ENCODE assay signal across 16 cellular contexts in the genomic region with DNA sequence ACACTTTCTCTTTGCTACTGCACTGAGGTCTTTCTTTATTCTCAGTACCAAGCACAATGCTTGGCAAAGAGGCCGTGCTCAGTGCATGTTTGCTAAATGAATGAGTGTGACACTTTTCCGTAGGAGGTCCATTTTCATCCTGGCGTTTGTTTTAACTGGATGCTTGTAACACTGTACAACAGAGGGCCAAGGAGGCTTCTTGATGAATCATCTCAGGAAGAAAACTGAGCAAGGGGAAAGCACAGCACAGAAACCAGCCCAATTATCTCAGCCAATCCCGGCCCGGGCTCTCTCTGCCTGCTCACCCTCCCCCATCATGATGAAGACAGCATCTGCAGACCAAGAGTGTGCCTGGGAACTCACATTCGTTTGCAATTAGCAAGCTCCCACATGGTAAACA.
DNase-seq lines count a peak whose midpoint lies in the region; ATAC-seq and TF ChIP-seq lines count a peak whose summit lies in the region.
"Had no signal": no experiment of that assay in that cellular context is flagged by ENCODE, and none has a peak within 500 bp of the region (broad histone marks: within the 10 kb centered on the region; RNA-seq: fewer than 3 reads in every experiment).

No MANE protein-coding gene starts in this region.

- no peaks in the 10 kb centered on the region for H3K36me3 ChIP-seq in GM23338 (ENCODE audit: insufficient read depth)
- no peaks in the 10 kb centered on the region for H3K36me3 ChIP-seq in ovary
- H3K36me3 ChIP-seq in effector memory CD4-positive, alpha-beta T cell (ENCODE audit: control insufficient read depth, insufficient read depth, low read length) = no peaks in the 10 kb centered on the region

- H3K4me3 ChIP-seq in GM23338 (no peak overlapping the region), ovary (no peak overlapping the region)
- no peak overlapping the region for H3K4me3 ChIP-seq in effector memory CD4-positive, alpha-beta T cell (ENCODE audit: insufficient read depth, low read depth, low read length, poor library complexity, severe bottlenecking)

- intact Hi-C loops in ovary (cut with DNase I) = no loop called here
- intact Hi-C loops in activated CD4-positive, alpha-beta memory T cell treated with anti-CD3 and anti-CD28 coated beads for 36 hours (cut with micrococcal nuclease) = no loop called here

- H3K4me1 ChIP-seq in GM23338 (ENCODE audit: insufficient read depth) (peaks cover 15% of the 10 kb centered on the region), ovary (ENCODE audit: insufficient read depth) (no peaks in the 10 kb centered on the region)
- no peaks in the 10 kb centered on the region for H3K4me1 ChIP-seq in effector memory CD4-positive, alpha-beta T cell (ENCODE audit: control insufficient read depth, insufficient read depth, low read length, poor library complexity, severe bottlenecking)

- no peaks in the 10 kb centered on the region for H3K79me2 ChIP-seq in GM23338 (replicated peaks; ENCODE audit: insufficient read depth)

- WGBS in ovary, 3 donors = 32 to 39% (median 33%) methylated on average over 6 of the region's 6 CpGs

- ATAC-seq in GM23338 = peak; percentile 64
- ATAC-seq: HepG2; stimulated activated naive CD8-positive, alpha-beta T cell treated with anti-CD3 and anti-CD28 coated beads, Interleukin-15, Interleukin-2, amounts not matched to agents 100 U/mL and 50 U/mL, for 24 hours had no signal

- peaks cover 23% of the 10 kb centered on the region for H3K4me1 Mint-ChIP-seq in GM23338
- H3K4me1 Mint-ChIP-seq in brain = peaks cover 31% of the 10 kb centered on the region
- no peaks in the 10 kb centered on the region for H3K4me1 Mint-ChIP-seq in activated CD4-positive, alpha-beta memory T cell treated with anti-CD3 and anti-CD28 coated beads for 36 hours (ENCODE audit: low read depth)
- H3K4me1 Mint-ChIP-seq: B cell had no signal

- POLR2A ChIA-PET in activated CD4-positive, alpha-beta memory T cell treated with anti-CD3 and anti-CD28 coated beads for 36 hours (lab: Charles Lee) = no interaction called here

- peak overlapping the region; percentile 59; the same call in 1 of the 2 replicates for H2AFZ ChIP-seq in GM23338

- H3K9me3 Mint-ChIP-seq in GM23338 = no peaks in the 10 kb centered on the region
- H3K9me3 Mint-ChIP-seq in brain = peaks cover 0 to 22% (median 6%) of the 10 kb centered on the region in 5 experiments
- H3K9me3 Mint-ChIP-seq in activated CD4-positive, alpha-beta memory T cell treated with anti-CD3 and anti-CD28 coated beads for 36 hours = peaks cover 3% of the 10 kb centered on the region
- H3K9me3 Mint-ChIP-seq: neural crest cell had no signal

- DNase-seq in A172 (ENCODE audit: low spot score) (peak; percentile 35), GM23338 (ENCODE audit: low spot score) (no peak), islet precursor cell (peak; percentile 87), ovary (no peak)
- no peak for DNase-seq in stimulated activated naive CD4-positive, alpha-beta T cell (lab: John Stamatoyannopoulos, UW)
- DNase-seq in activated CD4-positive, alpha-beta memory T cell treated with anti-CD3 and anti-CD28 coated beads for 36 hours = no peak
- no peak for DNase-seq in effector memory CD4-positive, alpha-beta T cell
- DNase-seq: activated CD8-positive, alpha-beta memory T cell treated with anti-CD3 and anti-CD28 coated beads, Interleukin-2, amount 50 U/mL, for 48 hours; erythroblast; GOT3; NCI-H2029 treated with DMSO at 0.1 percent for 48 hours; stimulated activated naive CD8-positive, alpha-beta T cell treated with anti-CD3 and anti-CD28 coated beads, Interleukin-15, Interleukin-2, amounts not matched to agents 100 U/mL and 50 U/mL, for 24 hours had no signal

- H3K27ac Mint-ChIP-seq in GM23338 = no peak overlapping the region
- peak overlapping the region in 4 of 5 experiments; percentile 8 to 69 (median 38) for H3K27ac Mint-ChIP-seq in brain
- no peak overlapping the region for H3K27ac Mint-ChIP-seq in activated CD4-positive, alpha-beta memory T cell treated with anti-CD3 and anti-CD28 coated beads for 36 hours
- H3K27ac Mint-ChIP-seq: B cell had no signal

- no peak for TF ChIP-seq EP300 in ovary (IDR thresholded peaks at IDR 0.05)

- no peaks in the 10 kb centered on the region for H3F3A ChIP-seq in GM23338 (replicated peaks; ENCODE audit: low read depth)

- H3K27me3 Mint-ChIP-seq in GM23338 (ENCODE audit: insufficient read depth, low read depth, poor library complexity) (peaks cover 2% of the 10 kb centered on the region), brain (peaks cover 3% of the 10 kb centered on the region)
- peaks cover 3% of the 10 kb centered on the region for H3K27me3 Mint-ChIP-seq in activated CD4-positive, alpha-beta memory T cell treated with anti-CD3 and anti-CD28 coated beads for 36 hours
- H3K27me3 Mint-ChIP-seq: B cell had no signal

- no peaks in the 10 kb centered on the region for H4K20me1 ChIP-seq in GM23338 (replicated peaks; ENCODE audit: insufficient read depth)

- H3K27me3 ChIP-seq in GM23338 (ENCODE audit: insufficient read depth) (no peaks in the 10 kb centered on the region), ovary (no peaks in the 10 kb centered on the region)
- H3K27me3 ChIP-seq in effector memory CD4-positive, alpha-beta T cell (replicated peaks; ENCODE audit: control insufficient read depth, insufficient read depth, low read length, poor library complexity, severe bottlenecking) = no peaks in the 10 kb centered on the region

- no peak for TF ChIP-seq CTCF in GM23338 (conservative IDR thresholded peaks at IDR 0.05; ENCODE audit: low read depth in 2 of 2)
- TF ChIP-seq CTCF in brain (conservative IDR thresholded peaks at IDR 0.05) = no peak
- TF ChIP-seq CTCF in ovary (IDR thresholded peaks at IDR 0.05) = no peak

- no peak overlapping the region for H3K4me2 ChIP-seq in GM23338

- H3K36me3 Mint-ChIP-seq in GM23338 (ENCODE audit: low read depth) (no peaks in the 10 kb centered on the region), brain (peaks cover 4% of the 10 kb centered on the region)
- no peaks in the 10 kb centered on the region for H3K36me3 Mint-ChIP-seq in activated CD4-positive, alpha-beta memory T cell treated with anti-CD3 and anti-CD28 coated beads for 36 hours

- CTCF ChIA-PET in activated CD4-positive, alpha-beta memory T cell treated with anti-CD3 and anti-CD28 coated beads for 36 hours (lab: Charles Lee) = interaction anchor here (1.0 kb wide), 1 partner anchor 20 kb away, joined by 3 read pairs; no protein-coding TSS in a partner anchor

- H3K4me3 Mint-ChIP-seq in GM23338 (no peak overlapping the region), brain (peak overlapping the region in 1 of 5 experiments; percentile 0)
- no peak overlapping the region for H3K4me3 Mint-ChIP-seq in activated CD4-positive, alpha-beta memory T cell treated with anti-CD3 and anti-CD28 coated beads for 36 hours
- H3K4me3 Mint-ChIP-seq: B cell, neural crest cell had no signal

- H3K27ac ChIP-seq in GM23338 (ENCODE audit: low read depth) (no peak overlapping the region), ovary (no peak overlapping the region)
- no peak overlapping the region for H3K27ac ChIP-seq in effector memory CD4-positive, alpha-beta T cell (ENCODE audit: insufficient read depth, low read length, poor library complexity, severe bottlenecking)

- H3K9me2 ChIP-seq in GM23338 (ENCODE audit: insufficient read depth) = peaks cover 5% of the 10 kb centered on the region; the same call in 1 of the 2 replicates

- TF ChIP-seq POLR2A in ovary (IDR thresholded peaks at IDR 0.05) = no peak

- H3K9me3 ChIP-seq in ovary = no peaks in the 10 kb centered on the region
- H3K9me3 ChIP-seq in effector memory CD4-positive, alpha-beta T cell (ENCODE audit: control insufficient read depth, low read length) = no peaks in the 10 kb centered on the region

TF ChIP-seq in GM23338, 12 proteins besides CTCF, POLR2A, EP300 and RAD21 (continues in another document):
- TF ChIP-seq, protein P1, sequence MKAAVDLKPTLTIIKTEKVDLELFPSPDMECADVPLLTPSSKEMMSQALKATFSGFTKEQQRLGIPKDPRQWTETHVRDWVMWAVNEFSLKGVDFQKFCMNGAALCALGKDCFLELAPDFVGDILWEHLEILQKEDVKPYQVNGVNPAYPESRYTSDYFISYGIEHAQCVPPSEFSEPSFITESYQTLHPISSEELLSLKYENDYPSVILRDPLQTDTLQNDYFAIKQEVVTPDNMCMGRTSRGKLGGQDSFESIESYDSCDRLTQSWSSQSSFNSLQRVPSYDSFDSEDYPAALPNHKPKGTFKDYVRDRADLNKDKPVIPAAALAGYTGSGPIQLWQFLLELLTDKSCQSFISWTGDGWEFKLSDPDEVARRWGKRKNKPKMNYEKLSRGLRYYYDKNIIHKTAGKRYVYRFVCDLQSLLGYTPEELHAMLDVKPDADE (IDR thresholded peaks at IDR 0.05) = no peak
- TF ChIP-seq CREB1 (CRISPR knock-in tag; IDR thresholded peaks at IDR 0.05; ENCODE audit: low read depth) (no peak), NANOG (IDR thresholded peaks at IDR 0.05; ENCODE audit: borderline replicate concordance) (no peak)

Comparison
In these comparisons a context has a peak if more than half of its experiments do, and no peak if none do; other contexts are left out.
1. DNase-seq: peak in A172 (single experiment) and islet precursor cell (single experiment); none in GM23338 (single experiment), ovary (0 of 5), stimulated activated naive CD4-positive, alpha-beta T cell (0 of 6), activated CD4-positive, alpha-beta memory T cell treated with anti-CD3 and anti-CD28 coated beads for 36 hours (single experiment) and effector memory CD4-positive, alpha-beta T cell (0 of 3).
2. H3K27ac Mint-ChIP-seq: peak in brain (4 of 5); none in GM23338 (single experiment) and activated CD4-positive, alpha-beta memory T cell treated with anti-CD3 and anti-CD28 coated beads for 36 hours (single experiment).